19 cellular contexts compared by ENCODE assay signal in genomic region chr16:89413811-89414585, GRCh38.
A peak's percentile ranks its signal among the peaks of the same experiment; 100 is the strongest.
DNase-seq lines count a peak whose midpoint lies in the region; ATAC-seq and TF ChIP-seq lines count a peak whose summit lies in the region.
"Had no signal": no experiment of that assay in that cellular context is flagged by ENCODE, and none has a peak within 500 bp of the region (broad histone marks: within the 10 kb centered on the region; RNA-seq: fewer than 3 reads in every experiment).

No MANE protein-coding gene starts in this region.

- CTCF ChIA-PET in CD4-positive, alpha-beta memory T cell (lab: Charles Lee; ENCODE audit: partially characterized antibody): no interaction called here

- H3K27me3 ChIP-seq in BLaER1: no peaks in the 10 kb centered on the region
- no peaks in the 10 kb centered on the region for H3K27me3 ChIP-seq in CD4-positive, alpha-beta memory T cell (ENCODE audit: insufficient read depth, low read length)
- H3K27me3 ChIP-seq: breast epithelium had no signal

- peak overlapping the region in 4 of 8 donors; percentile 17 to 58 (median 38) for H3K4me3 Mint-ChIP-seq in CD4-positive, alpha-beta memory T cell
- H3K4me3 Mint-ChIP-seq in brain: peak overlapping the region in 1 of 5 experiments; percentile 58
- H3K4me3 Mint-ChIP-seq in nephron: no peak overlapping the region
- H3K4me3 Mint-ChIP-seq: activated T-cell treated with anti-CD3 and anti-CD28 coated beads, Interleukin-2, amount 50 U/mL, for 72 hours; stimulated activated effector memory CD8-positive, alpha-beta T cell treated with anti-CD3 and anti-CD28 coated beads, Interleukin-12 subunit alpha, Interleukin-12 subunit beta, amount 100 ng/mL, for 72 hours had no signal

- H3K36me3 Mint-ChIP-seq in CD4-positive, alpha-beta memory T cell: peaks cover 7 to 34% of the 10 kb centered on the region in 2 donors
- peaks cover 36% of the 10 kb centered on the region for H3K36me3 Mint-ChIP-seq in brain
- peaks cover 12% of the 10 kb centered on the region for H3K36me3 Mint-ChIP-seq in nephron (ENCODE audit: low read depth)

- H3K4me1 Mint-ChIP-seq in CD4-positive, alpha-beta memory T cell: peaks cover 47 to 89% (median 68%) of the 10 kb centered on the region in 4 donors
- H3K4me1 Mint-ChIP-seq in brain (peaks cover 80% of the 10 kb centered on the region), nephron (peaks cover 65% of the 10 kb centered on the region)

- no peaks in the 10 kb centered on the region for H3K9me3 ChIP-seq in BLaER1
- no peaks in the 10 kb centered on the region for H3K9me3 ChIP-seq in CD4-positive, alpha-beta memory T cell (ENCODE audit: control insufficient read depth in 1 of 2, low read length in 2 of 2)
- H3K9me3 ChIP-seq: breast epithelium, Caco-2 had no signal

- intact Hi-C loops in CD4-positive, alpha-beta memory T cell (cut with micrococcal nuclease): no loop called here

- H4K20me1 ChIP-seq in BLaER1: peaks cover 100% of the 10 kb centered on the region

- H3K36me3 ChIP-seq in BLaER1: peaks cover 46% of the 10 kb centered on the region
- H3K36me3 ChIP-seq in CD4-positive, alpha-beta memory T cell (ENCODE audit: insufficient read depth, low read length): peaks cover 18% of the 10 kb centered on the region
- H3K36me3 ChIP-seq: breast epithelium, WERI-Rb-1 had no signal

- no peak for DNase-seq in CD4-positive, alpha-beta memory T cell
- no peak for DNase-seq in NCI-H1105 (lab: John Stamatoyannopoulos, UW)
- DNase-seq: activated CD4-positive, alpha-beta T cell treated with anti-CD3 and anti-CD28 coated beads, Interleukin-2, amount 50 U/mL, for 48 hours; activated T-cell treated with anti-CD3 and anti-CD28 coated beads, Interleukin-2, amount 50 U/mL, for 72 hours; Caco-2; EL; NCI-H1417 treated with DMSO at 0.1 percent for 48 hours; NCI-H526 treated with DMSO at 0.1 percent for 48 hours; WERI-Rb-1 had no signal

- no peaks in the 10 kb centered on the region for H3K9me3 Mint-ChIP-seq in CD4-positive, alpha-beta memory T cell
- H3K9me3 Mint-ChIP-seq in brain (no peaks in the 10 kb centered on the region), nephron (no peaks in the 10 kb centered on the region)
- H3K9me3 Mint-ChIP-seq: activated T-cell treated with anti-CD3 and anti-CD28 coated beads, Interleukin-2, amount 50 U/mL, for 72 hours; stimulated activated effector memory CD8-positive, alpha-beta T cell treated with anti-CD3 and anti-CD28 coated beads, Interleukin-12 subunit alpha, Interleukin-12 subunit beta, amount 100 ng/mL, for 72 hours had no signal

- H3K27ac ChIP-seq in BLaER1: peak overlapping the region; percentile 49; the same call in 1 of the 2 replicates
- H3K27ac ChIP-seq in CD4-positive, alpha-beta memory T cell (ENCODE audit: low read depth, low read length): no peak overlapping the region
- H3K27ac ChIP-seq: breast epithelium, WERI-Rb-1 had no signal

- POLR2A ChIA-PET in CD4-positive, alpha-beta memory T cell (lab: Charles Lee; ENCODE audit: partially characterized antibody): interaction anchor here (1.0 to 1.5 kb wide), 2 partner anchors 76 to 120 kb away, joined by 3 read pairs; no protein-coding TSS in a partner anchor

- no peak for ATAC-seq in HG03196 (IDR thresholded peaks at IDR 0.05; ENCODE audit: unreplicated experiment)
- ATAC-seq in HG02981 (IDR thresholded peaks at IDR 0.05; ENCODE audit: unreplicated experiment): no peak
- no peak for ATAC-seq in GM18868 (IDR thresholded peaks at IDR 0.05; ENCODE audit: unreplicated experiment)
- ATAC-seq: activated T-cell treated with anti-CD3 and anti-CD28 coated beads, Interleukin-2, amount 50 U/mL, for 72 hours; esophagus mucosa; sciatic nerve; stimulated activated effector memory CD8-positive, alpha-beta T cell treated with anti-CD3 and anti-CD28 coated beads, Interleukin-12 subunit alpha, Interleukin-12 subunit beta, amount 100 ng/mL, for 72 hours had no signal

- H3K4me2 ChIP-seq in BLaER1: peak overlapping the region; percentile 91

- TF ChIP-seq CTCF in brain (conservative IDR thresholded peaks at IDR 0.05): no peak
- TF ChIP-seq CTCF in nephron (IDR thresholded peaks at IDR 0.05; ENCODE audit: unreplicated experiment in 3 of 3): no peak

- peak overlapping the region; percentile 54 for H3K9ac ChIP-seq in BLaER1

- H3K27me3 Mint-ChIP-seq in CD4-positive, alpha-beta memory T cell: no peaks in the 10 kb centered on the region
- H3K27me3 Mint-ChIP-seq in brain (no peaks in the 10 kb centered on the region), nephron (ENCODE audit: low read depth) (no peaks in the 10 kb centered on the region)

- peaks cover 100% of the 10 kb centered on the region for H3K4me1 ChIP-seq in BLaER1
- H3K4me1 ChIP-seq in CD4-positive, alpha-beta memory T cell (ENCODE audit: insufficient read depth, low read length): peaks cover 90% of the 10 kb centered on the region

- peak overlapping the region; percentile 42 to 88 (median 74) for H3K27ac Mint-ChIP-seq in CD4-positive, alpha-beta memory T cell
- H3K27ac Mint-ChIP-seq in brain: peak overlapping the region in 4 of 5 experiments; percentile 28 to 68 (median 45)
- peak overlapping the region; percentile 35 to 72 (median 44) for H3K27ac Mint-ChIP-seq in nephron
- H3K27ac Mint-ChIP-seq: activated T-cell treated with anti-CD3 and anti-CD28 coated beads, Interleukin-2, amount 50 U/mL, for 72 hours had no signal

- peak overlapping the region; percentile 39; the same call in 1 of the 2 replicates for H3K4me3 ChIP-seq in BLaER1
- H3K4me3 ChIP-seq in CD4-positive, alpha-beta memory T cell (ENCODE audit: low read length in 2 of 2): no peak overlapping the region
- H3K4me3 ChIP-seq: breast epithelium had no signal
